In genomic region chr21:38929137-38929536, GRCh38 we compare ENCODE assay signal across 18 cellular contexts.
"Had no signal": no experiment of that assay in that cellular context is flagged by ENCODE, and none has a peak within 500 bp of the region (broad histone marks: within the 10 kb centered on the region; RNA-seq: fewer than 3 reads in every experiment).

No MANE protein-coding gene starts in this region.

- ATAC-seq: foreskin keratinocyte; left colon; left ventricle myocardium superior; right cardiac atrium; stimulated activated effector memory CD8-positive, alpha-beta T cell treated with anti-CD3 and anti-CD28 coated beads, Interleukin-12 subunit alpha, Interleukin-12 subunit beta, amount 100 ng/mL, for 72 hours; upper lobe of right lung had no signal

- H3K27me3 ChIP-seq: colonic mucosa, foreskin keratinocyte, tibial artery, upper lobe of right lung, vagina had no signal

- H3K36me3 ChIP-seq: colonic mucosa, tibial artery, upper lobe of right lung, vagina had no signal

- H3K4me3 ChIP-seq: colonic mucosa, lung, smooth muscle cell, tibial artery, upper lobe of right lung, vagina had no signal

- DNase-seq: colonic mucosa; dermis blood vessel endothelial cell; erythroblast; foreskin keratinocyte; left colon; left ventricle myocardium superior; mesendoderm; naive B cell; nephron progenitor cell; right cardiac atrium; stimulated activated CD4-positive, alpha-beta T cell treated with anti-CD3 and anti-CD28 coated beads, Interleukin-4, amount 100 ng/mL, for 1 hour; stimulated activated CD8-positive, alpha-beta memory T cell treated with anti-CD3 and anti-CD28 coated beads, Interleukin-4, amount 100 ng/mL, for 48 hours; tibial artery; upper lobe of right lung had no signal

- H3K9me3 ChIP-seq: colonic mucosa, tibial artery, upper lobe of right lung, vagina had no signal

- H3K4me1 ChIP-seq: colonic mucosa had no signal

- H3K27ac ChIP-seq: colonic mucosa, foreskin keratinocyte, tibial artery, upper lobe of right lung had no signal
